2 cellular contexts compared by ENCODE assay signal in the genomic region with DNA sequence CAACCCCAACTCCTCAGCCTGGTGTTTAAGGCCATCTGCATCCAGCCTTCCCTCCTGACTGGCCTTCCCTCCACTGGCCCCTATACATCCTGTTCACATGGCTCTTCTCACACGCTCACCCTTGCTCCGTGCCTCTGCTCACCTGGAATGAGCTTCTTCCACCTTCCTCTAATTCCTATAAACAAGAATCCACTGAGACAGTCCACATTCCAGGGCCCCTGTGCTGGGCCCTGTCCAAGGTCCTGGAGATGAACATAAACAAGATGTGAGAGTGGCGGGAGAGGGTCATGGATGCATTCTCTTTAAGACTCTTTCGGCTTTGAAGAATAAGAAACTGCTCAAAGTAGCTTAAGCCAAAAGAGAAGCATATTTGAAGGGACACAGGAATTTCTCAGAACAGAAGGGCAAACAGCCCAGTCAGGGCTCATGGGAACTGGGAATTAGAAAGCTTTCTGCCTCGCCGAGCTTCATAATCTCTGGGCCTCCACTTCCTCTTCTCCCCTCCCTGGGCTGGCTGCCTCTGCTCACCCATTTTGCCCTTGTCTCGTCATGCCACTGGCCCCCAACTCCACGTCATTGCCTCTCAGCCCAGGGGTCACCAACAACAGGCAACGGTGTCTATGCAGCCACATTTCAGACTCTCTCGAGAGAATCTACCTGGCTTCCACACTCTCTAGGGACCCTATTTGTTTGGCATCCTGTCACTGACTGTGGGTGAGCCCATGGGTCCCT.
TF ChIP-seq lines count a peak whose summit lies in the region.

No MANE protein-coding gene starts in this region.

TF ChIP-seq in PFSK-1, 5 proteins besides CTCF, POLR2A, EP300 and RAD21:
- TF ChIP-seq SIN3A (IDR thresholded peaks at IDR 0.05; ENCODE audit: borderline replicate concordance, insufficient read depth, low read length) (peak; percentile 97), TAF1 (IDR thresholded peaks at IDR 0.05; ENCODE audit: borderline replicate concordance, insufficient read depth, low read length) (no peak), FOXP2 (optimal IDR thresholded peaks at IDR 0.05; ENCODE audit: borderline replicate concordance, extremely low read depth, extremely low read length, insufficient read depth) (no peak), POLR2AphosphoS5 (IDR thresholded peaks at IDR 0.05; ENCODE audit: low read depth, low read length) (no peak)
- TF ChIP-seq, protein P1, sequence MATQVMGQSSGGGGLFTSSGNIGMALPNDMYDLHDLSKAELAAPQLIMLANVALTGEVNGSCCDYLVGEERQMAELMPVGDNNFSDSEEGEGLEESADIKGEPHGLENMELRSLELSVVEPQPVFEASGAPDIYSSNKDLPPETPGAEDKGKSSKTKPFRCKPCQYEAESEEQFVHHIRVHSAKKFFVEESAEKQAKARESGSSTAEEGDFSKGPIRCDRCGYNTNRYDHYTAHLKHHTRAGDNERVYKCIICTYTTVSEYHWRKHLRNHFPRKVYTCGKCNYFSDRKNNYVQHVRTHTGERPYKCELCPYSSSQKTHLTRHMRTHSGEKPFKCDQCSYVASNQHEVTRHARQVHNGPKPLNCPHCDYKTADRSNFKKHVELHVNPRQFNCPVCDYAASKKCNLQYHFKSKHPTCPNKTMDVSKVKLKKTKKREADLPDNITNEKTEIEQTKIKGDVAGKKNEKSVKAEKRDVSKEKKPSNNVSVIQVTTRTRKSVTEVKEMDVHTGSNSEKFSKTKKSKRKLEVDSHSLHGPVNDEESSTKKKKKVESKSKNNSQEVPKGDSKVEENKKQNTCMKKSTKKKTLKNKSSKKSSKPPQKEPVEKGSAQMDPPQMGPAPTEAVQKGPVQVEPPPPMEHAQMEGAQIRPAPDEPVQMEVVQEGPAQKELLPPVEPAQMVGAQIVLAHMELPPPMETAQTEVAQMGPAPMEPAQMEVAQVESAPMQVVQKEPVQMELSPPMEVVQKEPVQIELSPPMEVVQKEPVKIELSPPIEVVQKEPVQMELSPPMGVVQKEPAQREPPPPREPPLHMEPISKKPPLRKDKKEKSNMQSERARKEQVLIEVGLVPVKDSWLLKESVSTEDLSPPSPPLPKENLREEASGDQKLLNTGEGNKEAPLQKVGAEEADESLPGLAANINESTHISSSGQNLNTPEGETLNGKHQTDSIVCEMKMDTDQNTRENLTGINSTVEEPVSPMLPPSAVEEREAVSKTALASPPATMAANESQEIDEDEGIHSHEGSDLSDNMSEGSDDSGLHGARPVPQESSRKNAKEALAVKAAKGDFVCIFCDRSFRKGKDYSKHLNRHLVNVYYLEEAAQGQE (IDR thresholded peaks at IDR 0.05; ENCODE audit: insufficient read depth in 1 of 2, low read depth in 2 of 2, low read length in 2 of 2), result peak; percentile 90 to 99

TF ChIP-seq in endothelial cell of umbilical vein, 7 proteins besides CTCF, POLR2A, EP300 and RAD21:
- TF ChIP-seq JUN (IDR thresholded peaks at IDR 0.05; ENCODE audit: borderline replicate concordance, insufficient read depth, insufficient read length, low read depth), result no peak
- no peak for TF ChIP-seq FOS (IDR thresholded peaks at IDR 0.05; ENCODE audit: borderline replicate concordance, insufficient read depth, low read length)
- TF ChIP-seq POLR2AphosphoS5 (IDR thresholded peaks at IDR 0.05; ENCODE audit: insufficient read depth, low read depth, low read length), result no peak
- TF ChIP-seq GATA2 (IDR thresholded peaks at IDR 0.05; ENCODE audit: insufficient read depth, insufficient read length, low read depth, low read length), result no peak
- no peak for TF ChIP-seq EZH2 (IDR thresholded peaks at IDR 0.05; ENCODE audit: borderline replicate concordance, low read depth, low read length, severe bottlenecking)
- TF ChIP-seq MYC (IDR thresholded peaks at IDR 0.05; ENCODE audit: low read depth, low read length), result no peak
- TF ChIP-seq, protein P2, sequence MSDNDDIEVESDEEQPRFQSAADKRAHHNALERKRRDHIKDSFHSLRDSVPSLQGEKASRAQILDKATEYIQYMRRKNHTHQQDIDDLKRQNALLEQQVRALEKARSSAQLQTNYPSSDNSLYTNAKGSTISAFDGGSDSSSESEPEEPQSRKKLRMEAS (IDR thresholded peaks at IDR 0.05; ENCODE audit: insufficient read depth, insufficient read length), result no peak
